Comparison of ENCODE assay signal across 1 cellular context in genomic region chr3:133487920-133488540, GRCh38.
TF ChIP-seq lines count a peak whose summit lies in the region.

No MANE protein-coding gene starts in this region.

TF ChIP-seq in SK-N-SH treated with all-trans-retinoic acid at 6 μM for 48 hours, 23 proteins besides CTCF, POLR2A, EP300 and RAD21 (continued from another document):
- no peak for TF ChIP-seq PPARA (CRISPR knock-in tag; IDR thresholded peaks at IDR 0.05; ENCODE audit: borderline replicate concordance)
- TF ChIP-seq OSR1 (CRISPR knock-in tag; IDR thresholded peaks at IDR 0.05) = no peak
- TF ChIP-seq ZFP30 (CRISPR knock-in tag; IDR thresholded peaks at IDR 0.05) = no peak
- TF ChIP-seq ZC3H10 (CRISPR knock-in tag; IDR thresholded peaks at IDR 0.05) = no peak
- no peak for TF ChIP-seq RARB (CRISPR knock-in tag; IDR thresholded peaks at IDR 0.05)
- no peak for TF ChIP-seq GLIS3 (CRISPR knock-in tag; IDR thresholded peaks at IDR 0.05)
- no peak for TF ChIP-seq TOX (CRISPR knock-in tag; IDR thresholded peaks at IDR 0.05; ENCODE audit: borderline replicate concordance)
- no peak for TF ChIP-seq ESRRG (CRISPR knock-in tag; IDR thresholded peaks at IDR 0.05)
- TF ChIP-seq PATZ1 (CRISPR knock-in tag; IDR thresholded peaks at IDR 0.05; ENCODE audit: borderline replicate concordance) = no peak
- no peak for TF ChIP-seq BACH2 (CRISPR knock-in tag; IDR thresholded peaks at IDR 0.05; ENCODE audit: borderline replicate concordance)
- TF ChIP-seq ISL1 (CRISPR knock-in tag; IDR thresholded peaks at IDR 0.05) = no peak
- TF ChIP-seq ZNF70 (CRISPR knock-in tag; IDR thresholded peaks at IDR 0.05) = no peak
